32 cellular contexts compared by ENCODE assay signal in genomic region chr10:20029523-20029922, GRCh38.
"Had no signal": no experiment of that assay in that cellular context is flagged by ENCODE, and none has a peak within 500 bp of the region (broad histone marks: within the 10 kb centered on the region; RNA-seq: fewer than 3 reads in every experiment).

No MANE protein-coding gene starts in this region.

- DNase-seq: naive thymus-derived CD4-positive, alpha-beta T cell; nephron progenitor cell; nucleus accumbens; pancreas; posterior cingulate gyrus; psoas muscle; right cardiac atrium; spleen; stimulated activated CD4-positive, alpha-beta T cell treated with anti-CD3 and anti-CD28 coated beads, Interleukin-12 subunit alpha, Interleukin-12 subunit beta, amount 100 ng/mL, for 4 hours; stimulated activated CD4-positive, alpha-beta T cell treated with anti-CD3 and anti-CD28 coated beads, Interleukin-1b, Interleukin-23, amount 100 ng/mL, for 48 hours; stimulated activated CD4-positive, alpha-beta T cell treated with anti-CD3 and anti-CD28 coated beads, Interleukin-4, amount 100 ng/mL, for 1 hour; stimulated activated CD4-positive, alpha-beta T cell treated with anti-CD3 and anti-CD28 coated beads, Interleukin-4, amount 100 ng/mL, for 4 hours; stimulated activated CD8-positive, alpha-beta memory T cell treated with anti-CD3 and anti-CD28 coated beads, Interleukin-4, amount 100 ng/mL, for 48 hours; stimulated activated naive CD4-positive, alpha-beta T cell; stimulated activated naive CD8-positive, alpha-beta T cell treated with anti-CD3 and anti-CD28 coated beads, Interleukin-15, amount 100 ng/mL, for 72 hours; stimulated activated naive CD8-positive, alpha-beta T cell treated with anti-CD3 and anti-CD28 coated beads, Interleukin-15, Interleukin-2, amounts not matched to agents 100 U/mL and 50 U/mL, for 24 hours; substantia nigra; testis; tibial artery; transverse colon; upper lobe of right lung; uterus had no signal

- H3K4me3 Mint-ChIP-seq: naive thymus-derived CD4-positive, alpha-beta T cell; natural killer cell treated with Interleukin-12 subunit alpha and Interleukin-12 subunit beta and Interleukin-15 and Interleukin-18, amount 100 ng/mL, for 72 hours; nephron progenitor cell; neural crest cell; stimulated activated memory B cell treated with anti-CD40 and anti-IgM and Interleukin-4, amounts not matched to agents 10 μg/mL and 1 μg/mL and 100 μg/mL, for 72 hours; stimulated activated naive CD8-positive, alpha-beta T cell treated with anti-CD3 and anti-CD28 coated beads, Interleukin-15, amount 100 ng/mL, for 72 hours; type B pancreatic cell had no signal

- H3K36me3 ChIP-seq: neutrophil, pancreas, spleen, suprapubic skin, tibial artery, transverse colon, upper lobe of right lung, uterus had no signal

- H3K4me1 Mint-ChIP-seq: naive thymus-derived CD4-positive, alpha-beta T cell; nephron progenitor cell; neural crest cell; stimulated activated memory B cell treated with anti-CD40 and anti-IgM and Interleukin-4, amounts not matched to agents 10 μg/mL and 1 μg/mL and 100 μg/mL, for 72 hours; stimulated activated naive CD8-positive, alpha-beta T cell treated with anti-CD3 and anti-CD28 coated beads, Interleukin-15, amount 100 ng/mL, for 72 hours had no signal

- H3K9me3 Mint-ChIP-seq: natural killer cell treated with Interleukin-12 subunit alpha and Interleukin-12 subunit beta and Interleukin-15 and Interleukin-18, amount 100 ng/mL, for 72 hours; type B pancreatic cell had no signal

- H3K36me3 Mint-ChIP-seq: naive thymus-derived CD4-positive, alpha-beta T cell; stimulated activated memory B cell treated with anti-CD40 and anti-IgM and Interleukin-4, amounts not matched to agents 10 μg/mL and 1 μg/mL and 100 μg/mL, for 72 hours had no signal

- ATAC-seq: naive thymus-derived CD4-positive, alpha-beta T cell; natural killer cell treated with Interleukin-12 subunit alpha and Interleukin-12 subunit beta and Interleukin-15 and Interleukin-18, amount 100 ng/mL, for 72 hours; pancreas; psoas muscle; right cardiac atrium; sciatic nerve; stimulated activated memory B cell treated with anti-CD40 and anti-IgM and Interleukin-4, amounts not matched to agents 10 μg/mL and 1 μg/mL and 100 μg/mL, for 72 hours; stimulated activated naive CD8-positive, alpha-beta T cell treated with anti-CD3 and anti-CD28 coated beads, Interleukin-15, amount 100 ng/mL, for 72 hours; stimulated activated naive CD8-positive, alpha-beta T cell treated with anti-CD3 and anti-CD28 coated beads, Interleukin-15, Interleukin-2, amounts not matched to agents 100 U/mL and 50 U/mL, for 24 hours; upper lobe of right lung had no signal

- H3K27ac Mint-ChIP-seq: naive thymus-derived CD4-positive, alpha-beta T cell; natural killer cell treated with Interleukin-12 subunit alpha and Interleukin-12 subunit beta and Interleukin-15 and Interleukin-18, amount 100 ng/mL, for 72 hours; progenitor cell of endocrine pancreas; stimulated activated memory B cell treated with anti-CD40 and anti-IgM and Interleukin-4, amounts not matched to agents 10 μg/mL and 1 μg/mL and 100 μg/mL, for 72 hours; stimulated activated naive CD8-positive, alpha-beta T cell treated with anti-CD3 and anti-CD28 coated beads, Interleukin-15, amount 100 ng/mL, for 72 hours; type B pancreatic cell had no signal

- H3K27me3 ChIP-seq: neutrophil, pancreas, spleen, suprapubic skin, testis, tibial artery, transverse colon, upper lobe of right lung, uterus had no signal

- H3K4me3 ChIP-seq: pancreas, psoas muscle, skin epidermis, smooth muscle cell, spleen, suprapubic skin, testis, tibial artery, transverse colon, upper lobe of right lung, uterus had no signal

- H3K27ac ChIP-seq: neutrophil, pancreas, psoas muscle, skin epidermis, spleen, suprapubic skin, testis, tibial artery, transverse colon, upper lobe of right lung, uterus had no signal

- H3K9me3 ChIP-seq: neutrophil, pancreas, psoas muscle, suprapubic skin, testis, tibial artery, transverse colon, upper lobe of right lung, uterus had no signal

- H3K27me3 Mint-ChIP-seq: naive thymus-derived CD4-positive, alpha-beta T cell; natural killer cell treated with Interleukin-12 subunit alpha and Interleukin-12 subunit beta and Interleukin-15 and Interleukin-18, amount 100 ng/mL, for 72 hours; progenitor cell of endocrine pancreas; stimulated activated memory B cell treated with anti-CD40 and anti-IgM and Interleukin-4, amounts not matched to agents 10 μg/mL and 1 μg/mL and 100 μg/mL, for 72 hours; stimulated activated naive CD8-positive, alpha-beta T cell treated with anti-CD3 and anti-CD28 coated beads, Interleukin-15, amount 100 ng/mL, for 72 hours; type B pancreatic cell had no signal

- FAIRE-seq: pancreas had no signal

- H3K4me2 ChIP-seq: smooth muscle cell had no signal

- H3K4me1 ChIP-seq: pancreas, spleen, upper lobe of right lung, uterus had no signal
